ENCODE assay signal across 25 cellular contexts in the genomic region with DNA sequence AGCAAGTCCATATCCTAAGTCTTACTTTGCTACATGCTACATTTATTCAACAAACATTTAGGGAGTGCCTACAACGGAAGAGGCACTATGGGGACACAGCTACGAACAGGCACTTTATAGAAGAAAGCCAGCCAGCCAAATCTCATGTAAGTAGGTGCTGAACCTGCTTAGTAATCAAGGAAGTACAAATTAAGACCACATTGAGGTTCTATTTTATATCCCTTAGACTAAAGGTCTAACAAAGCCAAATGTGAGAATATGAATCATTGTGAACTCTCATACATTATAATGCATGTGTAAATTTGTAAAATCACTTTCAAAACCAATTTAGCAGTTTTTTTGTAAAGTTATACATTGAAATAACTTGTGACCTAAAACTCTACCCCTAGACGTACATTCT.
"Had no signal": no experiment of that assay in that cellular context is flagged by ENCODE, and none has a peak within 500 bp of the region (broad histone marks: within the 10 kb centered on the region; RNA-seq: fewer than 3 reads in every experiment).

No MANE protein-coding gene starts in this region.

- H3K4me3 Mint-ChIP-seq: nephron progenitor cell; stimulated activated naive B cell treated with anti-CD40 and anti-IgM and Interleukin-4, amounts not matched to agents 10 μg/mL and 1 μg/mL and 100 μg/mL, for 72 hours had no signal

- H3K27ac ChIP-seq: left lung, lower lobe of right lung, ovary, right atrium auricular region, skin epidermis, stomach, testis, thyroid gland, transverse colon, upper lobe of left lung, vagina had no signal

- H3K27ac Mint-ChIP-seq: nephron progenitor cell; progenitor cell of endocrine pancreas; stimulated activated naive B cell treated with anti-CD40 and anti-IgM and Interleukin-4, amounts not matched to agents 10 μg/mL and 1 μg/mL and 100 μg/mL, for 72 hours had no signal

- DNase-seq: kidney; left colon; left lung; lower lobe of right lung; mammary epithelial cell; mesenchymal stem cell; naive thymus-derived CD8-positive, alpha-beta T cell; nephron progenitor cell; ovary; stimulated activated CD4-positive, alpha-beta T cell treated with anti-CD3 and anti-CD28 coated beads, Interleukin-12 subunit alpha, Interleukin-12 subunit beta, amount 100 ng/mL, for 4 hours; stimulated activated CD4-positive, alpha-beta T cell treated with anti-CD3 and anti-CD28 coated beads, Interleukin-15, amount 100 ng/mL, for 24 hours; stimulated activated CD4-positive, alpha-beta T cell treated with anti-CD3 and anti-CD28 coated beads, Interleukin-2, amount 100 ng/mL, for 24 hours; stimulated activated CD4-positive, alpha-beta T cell treated with anti-CD3 and anti-CD28 coated beads, Interleukin-4, amount 100 ng/mL, for 1 hour; stimulated activated naive B cell treated with anti-CD40 and anti-IgM and Interleukin-4, amounts not matched to agents 10 μg/mL and 1 μg/mL and 100 μg/mL, for 72 hours; stimulated activated naive CD8-positive, alpha-beta T cell treated with anti-CD3 and anti-CD28 coated beads, Interleukin-15, Interleukin-2, amounts not matched to agents 100 U/mL and 50 U/mL, for 24 hours; stomach; testis; thyroid gland; transverse colon; upper lobe of left lung had no signal

- H3K27me3 Mint-ChIP-seq: naive thymus-derived CD8-positive, alpha-beta T cell; progenitor cell of endocrine pancreas; stimulated activated naive B cell treated with anti-CD40 and anti-IgM and Interleukin-4, amounts not matched to agents 10 μg/mL and 1 μg/mL and 100 μg/mL, for 72 hours had no signal

- H3K4me3 ChIP-seq: left lung, lower lobe of right lung, ovary, right atrium auricular region, skin epidermis, stomach, testis, thyroid gland, transverse colon, upper lobe of left lung, vagina had no signal

- H3K4me1 ChIP-seq: left lung, lower lobe of right lung, right atrium auricular region, testis, thyroid gland, upper lobe of left lung, vagina had no signal

- ATAC-seq: left colon; left lung; lower lobe of right lung; naive thymus-derived CD8-positive, alpha-beta T cell; sciatic nerve; stimulated activated naive B cell treated with anti-CD40 and anti-IgM and Interleukin-4, amounts not matched to agents 10 μg/mL and 1 μg/mL and 100 μg/mL, for 72 hours; stimulated activated naive CD8-positive, alpha-beta T cell treated with anti-CD3 and anti-CD28 coated beads, Interleukin-15, Interleukin-2, amounts not matched to agents 100 U/mL and 50 U/mL, for 24 hours had no signal

- H3K27me3 ChIP-seq: left lung, ovary, right atrium auricular region, stomach, testis, thyroid gland, transverse colon, upper lobe of left lung, vagina had no signal

- H3K36me3 ChIP-seq: lower lobe of right lung, ovary, right atrium auricular region, thyroid gland, transverse colon, upper lobe of left lung, vagina had no signal

- H3K9me3 Mint-ChIP-seq: naive thymus-derived CD8-positive, alpha-beta T cell; stimulated activated naive B cell treated with anti-CD40 and anti-IgM and Interleukin-4, amounts not matched to agents 10 μg/mL and 1 μg/mL and 100 μg/mL, for 72 hours had no signal

- H3K9me3 ChIP-seq: left lung, lower lobe of right lung, ovary, right atrium auricular region, stomach, testis, thyroid gland, transverse colon, upper lobe of left lung, vagina had no signal

- H3K4me1 Mint-ChIP-seq: nephron progenitor cell; stimulated activated naive B cell treated with anti-CD40 and anti-IgM and Interleukin-4, amounts not matched to agents 10 μg/mL and 1 μg/mL and 100 μg/mL, for 72 hours had no signal
